In genomic region chr10:100267237-100268104, GRCh38 we compare ENCODE assay signal across 1 cellular context.
A peak's percentile ranks its signal among the peaks of the same experiment; 100 is the strongest.
TF ChIP-seq lines count a peak whose summit lies in the region.

TSS of gene CWF19L1 (minus strand) at chr10:100267638. CDS start at chr10:100267593, 45 bp downstream.

TF ChIP-seq in HepG2, 621 proteins besides CTCF, POLR2A, EP300 and RAD21 (continued from another document and continues in another):
- TF ChIP-seq THAP9 (CRISPR knock-in tag; IDR thresholded peaks at IDR 0.05; ENCODE audit: borderline replicate concordance) (peak; percentile 68; the same call in 1 of the 2 replicates), NCOR1 (IDR thresholded peaks at IDR 0.05; ENCODE audit: borderline replicate concordance, low read length) (no peak), ZNF205 (CRISPR knock-in tag; IDR thresholded peaks at IDR 0.05) (no peak), HBP1 (CRISPR knock-in tag; IDR thresholded peaks at IDR 0.05; ENCODE audit: low read depth) (0 out of 2 replicates have a peak, but pooled peaks have one; percentile 58), SATB2 (CRISPR knock-in tag; IDR thresholded peaks at IDR 0.05) (no peak), MTF1 (CRISPR knock-in tag; IDR thresholded peaks at IDR 0.05) (no peak), AHR (CRISPR knock-in tag; IDR thresholded peaks at IDR 0.05) (no peak), ZNF775 (CRISPR knock-in tag; IDR thresholded peaks at IDR 0.05; ENCODE audit: borderline replicate concordance) (no peak), MTA1 (CRISPR knock-in tag; IDR thresholded peaks at IDR 0.05; ENCODE audit: borderline replicate concordance) (no peak), YY1 (IDR thresholded peaks at IDR 0.05; ENCODE audit: insufficient read depth, insufficient replicate concordance, low read depth, low read length) (peak; percentile 57), ZSCAN9 (CRISPR knock-in tag; IDR thresholded peaks at IDR 0.05; ENCODE audit: borderline replicate concordance) (peak; percentile 42; the same call in 1 of the 2 replicates), ZNF235 (CRISPR knock-in tag; IDR thresholded peaks at IDR 0.05; ENCODE audit: borderline replicate concordance) (no peak), POLR2G (IDR thresholded peaks at IDR 0.05; ENCODE audit: low read depth, low read length) (peak; percentile 83), CHD2 (IDR thresholded peaks at IDR 0.05; ENCODE audit: low read depth, low read length) (no peak), KLF15 (CRISPR knock-in tag; IDR thresholded peaks at IDR 0.05; ENCODE audit: borderline replicate concordance) (no peak), TFAP4 (IDR thresholded peaks at IDR 0.05; ENCODE audit: borderline replicate concordance, low read depth) (peak; percentile 44; the same call in 1 of the 2 replicates), SMARCE1 (IDR thresholded peaks at IDR 0.05; ENCODE audit: borderline replicate concordance) (no peak), CAMTA2 (CRISPR knock-in tag; IDR thresholded peaks at IDR 0.05; ENCODE audit: borderline replicate concordance) (no peak), RXRB (CRISPR knock-in tag; IDR thresholded peaks at IDR 0.05; ENCODE audit: borderline replicate concordance) (peak; percentile 66; the same call in 1 of the 2 replicates), RFX1 (IDR thresholded peaks at IDR 0.05) (no peak), ZNF547 (CRISPR knock-in tag; IDR thresholded peaks at IDR 0.05) (peak; percentile 77), HIVEP1 (CRISPR knock-in tag; IDR thresholded peaks at IDR 0.05) (no peak), U2AF2 (IDR thresholded peaks at IDR 0.05; ENCODE audit: low read depth, low read length) (0 out of 2 replicates have a peak, but pooled peaks have one; percentile 64), HDAC1 (CRISPR knock-in tag; IDR thresholded peaks at IDR 0.05) (peak; percentile 98), RERE (CRISPR knock-in tag; IDR thresholded peaks at IDR 0.05; ENCODE audit: low read depth) (no peak), ZNF329 (CRISPR knock-in tag; IDR thresholded peaks at IDR 0.05; ENCODE audit: low read depth) (no peak), ZNF782 (CRISPR knock-in tag; IDR thresholded peaks at IDR 0.05; ENCODE audit: borderline replicate concordance) (no peak), CENPBD1 (CRISPR knock-in tag; IDR thresholded peaks at IDR 0.05; ENCODE audit: borderline replicate concordance, low read depth) (no peak), KMT2A (CRISPR knock-in tag; IDR thresholded peaks at IDR 0.05) (peak; percentile 95), BCLAF1 (IDR thresholded peaks at IDR 0.05) (no peak), ZSCAN25 (CRISPR knock-in tag; IDR thresholded peaks at IDR 0.05) (0 out of 2 replicates have a peak, but pooled peaks have one; percentile 51), PATZ1 (CRISPR knock-in tag; IDR thresholded peaks at IDR 0.05) (peak; percentile 55; the same call in 1 of the 2 replicates), ZNF326 (CRISPR knock-in tag; IDR thresholded peaks at IDR 0.05; ENCODE audit: borderline replicate concordance) (no peak), FOXO4 (CRISPR knock-in tag; conservative IDR thresholded peaks at IDR 0.05) (no peak), FOXK1 (CRISPR knock-in tag; IDR thresholded peaks at IDR 0.05; ENCODE audit: borderline replicate concordance, low read depth) (peak; percentile 84; the same call in 1 of the 2 replicates), RBAK (CRISPR knock-in tag; IDR thresholded peaks at IDR 0.05) (no peak), GRHL1 (CRISPR knock-in tag; conservative IDR thresholded peaks at IDR 0.05) (no peak), NONO (IDR thresholded peaks at IDR 0.05) (no peak), NONO (CRISPR knock-in tag; conservative IDR thresholded peaks at IDR 0.05) (peak; percentile 85; the same call in 1 of the 2 replicates)
